ENCODE assay signal across 23 cellular contexts in genomic region chr9:135584371-135584770, GRCh38. TPM values are rescaled to one million over a fixed set of nuclear protein-coding genes. Genes with fewer than 3 reads are reported as not detected.
"Had no signal": no experiment of that assay in that cellular context is flagged by ENCODE, and none has a peak within 500 bp of the region (broad histone marks: within the 10 kb centered on the region; RNA-seq: fewer than 3 reads in every experiment).

No MANE protein-coding gene starts in this region.

- ATAC-seq: activated CD8-positive, alpha-beta T cell treated with anti-CD3 and anti-CD28 coated beads for 36 hours; T-helper 17 cell had no signal

- H3K4me3 ChIP-seq: colonic mucosa, esophagus muscularis mucosa, thyroid gland had no signal

- H3K27me3 ChIP-seq: colonic mucosa, thyroid gland had no signal

- H3K4me1 ChIP-seq: colonic mucosa, esophagus muscularis mucosa, thyroid gland had no signal

- DNase-seq: activated CD4-positive, alpha-beta T cell treated with anti-CD3 and anti-CD28 coated beads for 4 hours; activated CD4-positive, CD25-positive, alpha-beta regulatory T cell; activated CD8-positive, alpha-beta T cell treated with anti-CD3 and anti-CD28 coated beads for 36 hours; activated naive CD4-positive, alpha-beta T cell; activated naive CD8-positive, alpha-beta T cell treated with anti-CD3 and anti-CD28 coated beads for 36 hours; activated T-cell treated with anti-CD3 and anti-CD28 coated beads, Interleukin-2, amount 50 U/mL, for 1 hour; amniotic stem cell; colonic mucosa; glutamatergic neuron; hippocampal formation; nephron progenitor cell; nucleus accumbens; stimulated activated CD4-positive, alpha-beta T cell treated with anti-CD3 and anti-CD28 coated beads, Interleukin-4, amount 100 ng/mL, for 1 hour; stimulated activated naive CD4-positive, alpha-beta T cell; SW 1271; T-helper 17 cell; thyroid gland had no signal

- H3K36me3 ChIP-seq: colonic mucosa, esophagus muscularis mucosa, thyroid gland had no signal

- H3K9me3 ChIP-seq: colonic mucosa, esophagus muscularis mucosa, thyroid gland had no signal

- H3K27ac ChIP-seq: colonic mucosa, esophagus muscularis mucosa, thyroid gland had no signal

RNA-seq across cellular contexts. Expression of gene PAEP, which starts 22.8 kb away (rescaled TPM):
- total RNA-seq: activated CD8-positive, alpha-beta T cell treated with anti-CD3 and anti-CD28 coated beads for 36 hours; activated naive CD8-positive, alpha-beta T cell treated with anti-CD3 and anti-CD28 coated beads for 36 hours; bronchial epithelial cell; colonic mucosa; esophagus muscularis mucosa; frontal cortex; liver; renal cortical epithelial cell; T-helper 17 cell; thyroid gland; ureter had no signal
- polyA plus RNA-seq: liver had no signal

RNA-seq across cellular contexts. Expression of gene OBP2A, which starts 38.4 kb away (rescaled TPM):
- total RNA-seq: activated CD8-positive, alpha-beta T cell treated with anti-CD3 and anti-CD28 coated beads for 36 hours; activated naive CD8-positive, alpha-beta T cell treated with anti-CD3 and anti-CD28 coated beads for 36 hours; bronchial epithelial cell; colonic mucosa; esophagus muscularis mucosa; frontal cortex; liver; renal cortical epithelial cell; T-helper 17 cell; thyroid gland; ureter had no signal
- polyA plus RNA-seq: liver had no signal

RNA-seq across cellular contexts. Expression of gene GLT6D1, which starts 55.0 kb away (rescaled TPM):
- total RNA-seq: activated CD8-positive, alpha-beta T cell treated with anti-CD3 and anti-CD28 coated beads for 36 hours; activated naive CD8-positive, alpha-beta T cell treated with anti-CD3 and anti-CD28 coated beads for 36 hours; bronchial epithelial cell; colonic mucosa; esophagus muscularis mucosa; frontal cortex; liver; renal cortical epithelial cell; T-helper 17 cell; thyroid gland; ureter had no signal
- polyA plus RNA-seq: liver had no signal
